8 cellular contexts compared by ENCODE assay signal in the genomic region with DNA sequence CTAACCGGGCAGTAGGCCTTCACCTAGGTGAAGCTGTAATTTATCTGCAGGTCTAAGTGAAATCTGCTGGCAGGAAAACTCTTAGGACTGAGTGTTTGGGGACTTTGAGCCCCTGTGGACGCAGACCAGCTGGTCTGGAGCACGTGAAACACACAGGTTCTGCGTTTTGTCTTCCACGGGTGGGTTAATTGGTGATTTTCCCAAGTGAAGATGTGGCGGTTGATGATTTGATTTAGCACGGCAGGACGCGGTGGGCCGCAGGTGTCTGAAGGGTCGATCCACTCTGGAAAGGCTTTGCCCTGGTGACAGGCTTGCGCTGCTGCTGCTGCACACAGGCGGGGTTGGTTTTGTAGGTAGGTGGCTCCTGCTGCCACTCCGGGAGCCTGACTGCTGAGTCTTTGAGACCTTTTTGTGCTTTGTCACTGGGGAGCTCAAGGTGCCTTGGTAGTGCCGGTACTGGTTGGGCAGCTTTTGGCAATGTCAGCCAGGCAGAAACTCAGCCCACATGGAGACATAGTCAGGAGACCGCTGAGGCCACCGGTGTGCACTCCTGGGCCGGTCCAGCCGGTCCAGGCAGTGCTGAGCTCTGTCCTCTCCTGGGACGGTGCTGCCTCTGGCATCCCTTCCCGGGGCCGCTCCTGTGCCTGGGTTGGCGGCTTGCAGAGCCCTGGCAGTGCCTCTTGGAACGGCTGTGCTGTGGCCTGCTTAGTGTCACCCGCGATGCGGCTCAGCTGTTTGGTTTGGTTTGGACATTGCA. TPM values are rescaled to one million over a fixed set of nuclear protein-coding genes. Genes with fewer than 3 reads are reported as not detected.
DNase-seq lines count a peak whose midpoint lies in the region; ATAC-seq and TF ChIP-seq lines count a peak whose summit lies in the region.

No MANE protein-coding gene starts in this region.

- no peaks in the 10 kb centered on the region; the same call in 2 of the 3 replicates for H3K36me3 Mint-ChIP-seq in GM23338 (ENCODE audit: low read depth)

- H3K4me3 ChIP-seq in GM23338 (no peak overlapping the region), uterus (no peak overlapping the region)

- H2AFZ ChIP-seq in GM23338 = no peak overlapping the region

- intact Hi-C loops in sciatic nerve (cut with DNase I) (no loop called here), uterus (cut with DNase I; ENCODE audit: low total_unique reads) (no loop called here)

- no peaks in the 10 kb centered on the region for H3K36me3 ChIP-seq in GM23338 (ENCODE audit: insufficient read depth)
- H3K36me3 ChIP-seq in uterus = no peaks in the 10 kb centered on the region

- H3K9me3 Mint-ChIP-seq in GM23338 = no peaks in the 10 kb centered on the region

- H3K4me2 ChIP-seq in GM23338 = no peak overlapping the region

- peak overlapping the region; percentile 86; the same call in 2 of the 3 replicates for H3K4me3 Mint-ChIP-seq in GM23338

- no peak for TF ChIP-seq POLR2A in uterus (IDR thresholded peaks at IDR 0.05)

- H3F3A ChIP-seq in GM23338 (replicated peaks; ENCODE audit: low read depth) = peaks cover 4% of the 10 kb centered on the region; the same call in 1 of the 2 replicates

- H3K4me1 Mint-ChIP-seq in GM23338 = peaks cover 41% of the 10 kb centered on the region

- H3K4me1 ChIP-seq in GM23338 (ENCODE audit: insufficient read depth) = peaks cover 17% of the 10 kb centered on the region; the same call in 1 of the 2 replicates
- peaks cover 3 to 13% of the 10 kb centered on the region in 2 donors for H3K4me1 ChIP-seq in uterus

- peaks cover 12% of the 10 kb centered on the region for H4K20me1 ChIP-seq in GM23338 (replicated peaks; ENCODE audit: insufficient read depth)

- H3K27ac Mint-ChIP-seq in GM23338 = no peak overlapping the region

- peaks cover 60% of the 10 kb centered on the region for H3K79me2 ChIP-seq in GM23338 (replicated peaks; ENCODE audit: insufficient read depth)

- H3K27me3 Mint-ChIP-seq in GM23338 (ENCODE audit: insufficient read depth, low read depth, poor library complexity) = peaks cover 26% of the 10 kb centered on the region

- H3K9me2 ChIP-seq in GM23338 (ENCODE audit: insufficient read depth) = no peaks in the 10 kb centered on the region

- H3K27me3 ChIP-seq in GM23338 (ENCODE audit: insufficient read depth) (peaks cover 7% of the 10 kb centered on the region; the same call in 1 of the 2 replicates), uterus (no peaks in the 10 kb centered on the region)

- TF ChIP-seq CTCF in GM23338 (conservative IDR thresholded peaks at IDR 0.05; ENCODE audit: low read depth in 2 of 2) (no peak), uterus (IDR thresholded peaks at IDR 0.05) (no peak)

- H3K9me3 ChIP-seq in uterus = no peaks in the 10 kb centered on the region

- ATAC-seq in GM23338 = no peak
- ATAC-seq in sciatic nerve = peak; percentile 18

- DNase-seq in GM23338 (ENCODE audit: low spot score) = no peak
- peak; percentile 72 for DNase-seq in astrocyte of the hippocampus (ENCODE audit: low read depth, low spot score)
- DNase-seq in islet precursor cell = peak; percentile 93
- no peak for DNase-seq in sciatic nerve (ENCODE audit: low spot score)
- DNase-seq in Kasumi-1 (lab: John Stamatoyannopoulos, UW) = no peak
- no peak for DNase-seq in T-helper 9 cell
- DNase-seq in uterus = no peak
- no peak for DNase-seq in NCI-H146 treated with DMSO at 0.1 percent for 48 hours (lab: John Stamatoyannopoulos, UW; ENCODE audit: unreplicated experiment)

- H3K27ac ChIP-seq in GM23338 (ENCODE audit: low read depth) (no peak overlapping the region), uterus (no peak overlapping the region)

TF ChIP-seq in GM23338, 12 proteins besides CTCF, POLR2A, EP300 and RAD21 (continues in another document):
- TF ChIP-seq, protein P1, sequence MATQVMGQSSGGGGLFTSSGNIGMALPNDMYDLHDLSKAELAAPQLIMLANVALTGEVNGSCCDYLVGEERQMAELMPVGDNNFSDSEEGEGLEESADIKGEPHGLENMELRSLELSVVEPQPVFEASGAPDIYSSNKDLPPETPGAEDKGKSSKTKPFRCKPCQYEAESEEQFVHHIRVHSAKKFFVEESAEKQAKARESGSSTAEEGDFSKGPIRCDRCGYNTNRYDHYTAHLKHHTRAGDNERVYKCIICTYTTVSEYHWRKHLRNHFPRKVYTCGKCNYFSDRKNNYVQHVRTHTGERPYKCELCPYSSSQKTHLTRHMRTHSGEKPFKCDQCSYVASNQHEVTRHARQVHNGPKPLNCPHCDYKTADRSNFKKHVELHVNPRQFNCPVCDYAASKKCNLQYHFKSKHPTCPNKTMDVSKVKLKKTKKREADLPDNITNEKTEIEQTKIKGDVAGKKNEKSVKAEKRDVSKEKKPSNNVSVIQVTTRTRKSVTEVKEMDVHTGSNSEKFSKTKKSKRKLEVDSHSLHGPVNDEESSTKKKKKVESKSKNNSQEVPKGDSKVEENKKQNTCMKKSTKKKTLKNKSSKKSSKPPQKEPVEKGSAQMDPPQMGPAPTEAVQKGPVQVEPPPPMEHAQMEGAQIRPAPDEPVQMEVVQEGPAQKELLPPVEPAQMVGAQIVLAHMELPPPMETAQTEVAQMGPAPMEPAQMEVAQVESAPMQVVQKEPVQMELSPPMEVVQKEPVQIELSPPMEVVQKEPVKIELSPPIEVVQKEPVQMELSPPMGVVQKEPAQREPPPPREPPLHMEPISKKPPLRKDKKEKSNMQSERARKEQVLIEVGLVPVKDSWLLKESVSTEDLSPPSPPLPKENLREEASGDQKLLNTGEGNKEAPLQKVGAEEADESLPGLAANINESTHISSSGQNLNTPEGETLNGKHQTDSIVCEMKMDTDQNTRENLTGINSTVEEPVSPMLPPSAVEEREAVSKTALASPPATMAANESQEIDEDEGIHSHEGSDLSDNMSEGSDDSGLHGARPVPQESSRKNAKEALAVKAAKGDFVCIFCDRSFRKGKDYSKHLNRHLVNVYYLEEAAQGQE (IDR thresholded peaks at IDR 0.05; ENCODE audit: unreplicated experiment) = no peak
- no peak for TF ChIP-seq ZNF114 (CRISPR knock-in tag; IDR thresholded peaks at IDR 0.05)
- no peak for TF ChIP-seq STAT1 (IDR thresholded peaks at IDR 0.05; ENCODE audit: unreplicated experiment)
- no peak for TF ChIP-seq POLR2AphosphoS5 (IDR thresholded peaks at IDR 0.05; ENCODE audit: low read depth)
- no peak for TF ChIP-seq JUNB (IDR thresholded peaks at IDR 0.05; ENCODE audit: unreplicated experiment)
- TF ChIP-seq EZH2phosphoT487 (IDR thresholded peaks at IDR 0.05; ENCODE audit: unreplicated experiment) = no peak
- no peak for TF ChIP-seq EZH2 (IDR thresholded peaks at IDR 0.05; ENCODE audit: low read depth, unreplicated experiment)
- TF ChIP-seq NANOG (IDR thresholded peaks at IDR 0.05; ENCODE audit: borderline replicate concordance) = no peak
- no peak for TF ChIP-seq ETS1 (IDR thresholded peaks at IDR 0.05)
- no peak for TF ChIP-seq CREB1 (CRISPR knock-in tag; IDR thresholded peaks at IDR 0.05; ENCODE audit: low read depth)
- no peak for TF ChIP-seq ZNF331 (CRISPR knock-in tag; IDR thresholded peaks at IDR 0.05; ENCODE audit: low read depth)

RNA-seq across cellular contexts. Expression of gene BAIAP2, which starts 2.3 kb away (rescaled TPM):
- 16.7 and 22.7 TPM in 2 replicates for total RNA-seq in GM23338 (2014; rRNA removed; shearing (Covaris generic))
- 21.7 and 22.7 TPM in 2 replicates for polyA plus RNA-seq in GM23338 (2016; fragmentation: Nextera tagmentation; extraction: Ambion mirVana)
- total RNA-seq in sciatic nerve = 50.9 TPM
- 10 to 100 TPM; 16.5 to 70.7 (median 45.8) TPM for total RNA-seq in uterus

RNA-seq across cellular contexts. Expression of gene CHMP6, which starts 45.6 kb away (rescaled TPM):
- 8.2 and 12.3 TPM in 2 replicates for total RNA-seq in GM23338 (2014; rRNA removed; shearing (Covaris generic))
- 13.2 and 14.0 TPM in 2 replicates for polyA plus RNA-seq in GM23338 (2016; fragmentation: Nextera tagmentation; extraction: Ambion mirVana)
- total RNA-seq in sciatic nerve = 26.8 TPM
- 10 to 100 TPM in 3 of 4 donors, 1 to 10 TPM in 1; 3.6 to 33.2 (median 19.8) TPM for total RNA-seq in uterus

Comparison
In these comparisons a context has a peak if more than half of its experiments do, and no peak if none do; other contexts are left out.
1. DNase-seq: peak in astrocyte of the hippocampus (single experiment) and islet precursor cell (single experiment); none in GM23338 (single experiment), sciatic nerve (single experiment), Kasumi-1 (0 of 2), T-helper 9 cell (single experiment), uterus (0 of 2) and NCI-H146 treated with DMSO at 0.1 percent for 48 hours (single experiment).